ENCODE assay signal across 9 cellular contexts in genomic region chr17:17781591-17782424, GRCh38. TPM values are rescaled to one million over a fixed set of nuclear protein-coding genes. Genes with fewer than 3 reads are reported as not detected.
DNase-seq lines count a peak whose midpoint lies in the region; ATAC-seq, FAIRE-seq and TF ChIP-seq lines count a peak whose summit lies in the region.
"Had no signal": no experiment of that assay in that cellular context is flagged by ENCODE, and none has a peak within 500 bp of the region (broad histone marks: within the 10 kb centered on the region; RNA-seq: fewer than 3 reads in every experiment).

No MANE protein-coding gene starts in this region.

- H3K36me3 Mint-ChIP-seq in astrocyte (ENCODE audit: low read depth, unreplicated experiment) = no peaks in the 10 kb centered on the region

- H2AFZ ChIP-seq in PC-3 (ENCODE audit: low read length) (peak overlapping the region; percentile 57; the same call in 1 of the 2 replicates), astrocyte (ENCODE audit: low read depth, low read length) (no peak overlapping the region)

- H3K9me2 ChIP-seq in PC-3 (replicated peaks; ENCODE audit: low read length) = no peaks in the 10 kb centered on the region

- H3K4me3 ChIP-seq in PC-3 (ENCODE audit: low read length) = peak overlapping the region; percentile 73
- H3K4me3 ChIP-seq in astrocyte (ENCODE audit: insufficient read depth, low read depth, low read length) = peak overlapping the region; percentile 46
- H3K4me3 ChIP-seq in right atrium auricular region = peak overlapping the region; percentile 46 to 67

- H3F3A ChIP-seq in PC-3 (ENCODE audit: low read length, unreplicated experiment) = no peaks in the 10 kb centered on the region

- ATAC-seq in PC-3 = peak; percentile 34
- no peak for ATAC-seq in GM18519 (IDR thresholded peaks at IDR 0.05; ENCODE audit: low FRiP score, unreplicated experiment)

- H3K79me2 ChIP-seq in PC-3 (ENCODE audit: low read length) (peaks cover 31% of the 10 kb centered on the region), astrocyte (ENCODE audit: insufficient read depth, low read length) (peaks cover 36% of the 10 kb centered on the region)

- H3K27me3 ChIP-seq in PC-3 (ENCODE audit: low read length) (no peaks in the 10 kb centered on the region), astrocyte (ENCODE audit: insufficient read depth, low read length) (no peaks in the 10 kb centered on the region), right atrium auricular region (no peaks in the 10 kb centered on the region)

- no peak overlapping the region for H3K27ac Mint-ChIP-seq in astrocyte (ENCODE audit: unreplicated experiment)

- H3K36me3 ChIP-seq in PC-3 (ENCODE audit: low read depth, low read length) (no peaks in the 10 kb centered on the region), astrocyte (ENCODE audit: insufficient read depth, low read length) (no peaks in the 10 kb centered on the region), right atrium auricular region (no peaks in the 10 kb centered on the region)

- peaks cover 37% of the 10 kb centered on the region for H3K4me1 Mint-ChIP-seq in astrocyte (ENCODE audit: low read depth, unreplicated experiment)

- H4K20me1 ChIP-seq in PC-3 (ENCODE audit: low read length) (peaks cover 21% of the 10 kb centered on the region), astrocyte (ENCODE audit: insufficient read depth, low read length) (peaks cover 80% of the 10 kb centered on the region)

- no peaks in the 10 kb centered on the region for H3K9me3 Mint-ChIP-seq in astrocyte (ENCODE audit: unreplicated experiment)

- H3K4me1 ChIP-seq in PC-3 (ENCODE audit: insufficient read depth, low read length) = peaks cover 17% of the 10 kb centered on the region
- peaks cover 35% of the 10 kb centered on the region for H3K4me1 ChIP-seq in astrocyte (ENCODE audit: insufficient read depth, low read length)
- H3K4me1 ChIP-seq in right atrium auricular region = peaks cover 0 to 88% of the 10 kb centered on the region in 2 donors

- intact Hi-C loops in PC-3 (cut with micrococcal nuclease) (no loop called here), posterior vena cava (cut with DNase I) (no loop called here)

- no peak for FAIRE-seq in astrocyte (lab: Jason Lieb, UNC)
- FAIRE-seq: GM18507 had no signal

- H3K27me3 Mint-ChIP-seq in astrocyte (ENCODE audit: low read depth, unreplicated experiment) = no peaks in the 10 kb centered on the region

- no TSS peak for BruUV-seq in PC-3 (replicated peaks; lab: Mats Ljungman, UMichigan)

- peak overlapping the region; percentile 79 for H3K4me3 Mint-ChIP-seq in astrocyte (ENCODE audit: unreplicated experiment)

- H3K4me2 ChIP-seq in PC-3 (ENCODE audit: low read length) (peak overlapping the region; percentile 95), astrocyte (ENCODE audit: low read length) (peak overlapping the region; percentile 86)

- H3K9me3 ChIP-seq in PC-3 (ENCODE audit: low read length) (no peaks in the 10 kb centered on the region), astrocyte (ENCODE audit: insufficient read depth, low read depth, low read length) (no peaks in the 10 kb centered on the region), right atrium auricular region (no peaks in the 10 kb centered on the region)

- H3K27ac ChIP-seq in PC-3 (ENCODE audit: low read length) = no peak overlapping the region
- no peak overlapping the region for H3K27ac ChIP-seq in astrocyte (ENCODE audit: low read depth, low read length)
- peak overlapping the region; percentile 89 to 97 for H3K27ac ChIP-seq in right atrium auricular region

- H3K9ac ChIP-seq in PC-3 (ENCODE audit: low read length) = no peak overlapping the region; the same call in 1 of the 2 replicates
- H3K9ac ChIP-seq in astrocyte (ENCODE audit: low read length) = no peak overlapping the region

- CTCF ChIA-PET in PC-3 (lab: Charles Lee) = no interaction called here

- DNase-seq in stimulated activated CD4-positive, alpha-beta T cell treated with anti-CD3 and anti-CD28 coated beads, Interleukin-12 subunit alpha, Interleukin-12 subunit beta, amount 100 ng/mL, for 4 hours = peak; percentile 41
- no peak for DNase-seq in stimulated activated CD4-positive, alpha-beta T cell treated with anti-CD3 and anti-CD28 coated beads, Interleukin-1b, Interleukin-23, amount 100 ng/mL, for 48 hours
- DNase-seq in PC-3 (peak; percentile 45), astrocyte (ENCODE audit: low read depth) (peak; percentile 50), right atrium auricular region (ENCODE audit: low spot score) (peak; percentile 76), posterior vena cava (ENCODE audit: low spot score) (peak; percentile 90), SIG-M5 treated with dmso at 0.1 percent for 504 hours (lab: John Stamatoyannopoulos, UW; ENCODE audit: unreplicated experiment) (no peak)

- POLR2A ChIA-PET in PC-3 (lab: Charles Lee; ENCODE audit: unreplicated experiment) = no interaction called here

- TF ChIP-seq CTCF in PC-3 (conservative IDR thresholded peaks at IDR 0.05; ENCODE audit: low read depth, low read length) = no peak
- no peak for TF ChIP-seq CTCF in astrocyte (IDR thresholded peaks at IDR 0.05; ENCODE audit: insufficient read depth, low read depth, low read length)
- TF ChIP-seq CTCF in right atrium auricular region (IDR thresholded peaks at IDR 0.05) = no peak

RNA-seq across cellular contexts. Expression of gene SREBF1, which starts 55.0 kb away (rescaled TPM):
- total RNA-seq in PC-3 (2014; rRNA removed) = 167 and 194 TPM in 2 replicates
- total RNA-seq in astrocyte = 59.2 and 65.6 TPM in 2 replicates
- total RNA-seq in right atrium auricular region = 10 to 100 TPM; 17.0 to 29.8 TPM
- 10 to 100 TPM; 29.3 to 62.7 TPM for total RNA-seq in posterior vena cava

Comparison
In these comparisons a context has a peak if more than half of its experiments do, and no peak if none do; other contexts are left out.
1. DNase-seq: peak in stimulated activated CD4-positive, alpha-beta T cell treated with anti-CD3 and anti-CD28 coated beads, Interleukin-12 subunit alpha, Interleukin-12 subunit beta, amount 100 ng/mL, for 4 hours (single experiment), PC-3 (single experiment), astrocyte (single experiment), right atrium auricular region (single experiment) and posterior vena cava (single experiment); none in stimulated activated CD4-positive, alpha-beta T cell treated with anti-CD3 and anti-CD28 coated beads, Interleukin-1b, Interleukin-23, amount 100 ng/mL, for 48 hours (single experiment) and SIG-M5 treated with dmso at 0.1 percent for 504 hours (single experiment).
2. H3K27ac ChIP-seq: peak in right atrium auricular region (2 of 2); none in PC-3 (single experiment) and astrocyte (single experiment).
3. Peak in every context shown above with its lines, with median percentiles within 50 percentile points of each other: H3K4me3 ChIP-seq.